Comparison of ENCODE assay signal across 1 cellular context in the genomic region with DNA sequence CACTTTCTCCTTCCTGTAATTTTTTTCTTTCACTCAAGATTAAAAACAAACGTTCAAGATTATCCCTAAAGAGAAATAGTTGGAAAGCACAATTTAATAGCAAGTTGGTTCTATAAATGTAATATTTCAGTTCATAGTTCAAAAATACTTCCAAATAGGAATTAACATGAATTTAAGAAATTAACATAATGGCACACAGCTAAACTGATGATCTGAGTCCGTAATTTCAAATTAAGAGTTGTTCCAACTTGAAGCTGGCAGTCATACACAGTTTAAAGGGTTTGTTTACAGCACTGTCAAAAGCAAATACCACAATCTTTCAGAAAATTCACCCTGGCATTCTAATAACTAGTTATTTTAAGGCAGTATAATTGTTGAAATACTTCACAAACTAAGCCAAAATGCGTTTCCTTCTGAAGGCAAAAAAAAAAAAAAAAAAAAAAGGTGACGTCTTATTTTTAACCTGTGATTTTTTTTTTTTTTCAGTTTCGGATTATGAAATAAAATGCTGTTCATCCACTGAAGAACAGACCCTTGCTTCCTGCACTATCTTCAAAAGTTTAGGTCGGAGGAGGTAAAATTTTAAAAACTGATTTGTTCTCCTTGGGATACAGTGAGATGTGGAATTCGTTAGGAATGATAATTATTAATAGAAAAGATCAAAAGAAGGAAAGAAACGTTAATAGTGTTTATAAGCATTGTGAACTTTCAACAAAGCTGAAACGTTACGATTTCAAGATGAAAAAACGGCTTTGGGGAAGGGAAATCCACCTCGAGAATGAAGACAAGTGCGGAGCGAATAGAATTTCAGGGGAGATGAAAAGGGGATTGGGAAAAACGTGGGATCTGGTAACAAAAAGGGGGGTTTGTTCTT.
TF ChIP-seq lines count a peak whose summit lies in the region.

No MANE protein-coding gene starts in this region.

TF ChIP-seq in SK-N-SH, 30 proteins besides CTCF, POLR2A, EP300 and RAD21 (continued from another document):
- TF ChIP-seq, protein P1, sequence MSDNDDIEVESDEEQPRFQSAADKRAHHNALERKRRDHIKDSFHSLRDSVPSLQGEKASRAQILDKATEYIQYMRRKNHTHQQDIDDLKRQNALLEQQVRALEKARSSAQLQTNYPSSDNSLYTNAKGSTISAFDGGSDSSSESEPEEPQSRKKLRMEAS (IDR thresholded peaks at IDR 0.05; ENCODE audit: low read depth): no peak
- TF ChIP-seq MEF2A (IDR thresholded peaks at IDR 0.05; ENCODE audit: borderline replicate concordance, low read depth) (no peak), TCF12 (IDR thresholded peaks at IDR 0.05) (no peak), YY1 (IDR thresholded peaks at IDR 0.05; ENCODE audit: low read depth) (no peak), NRF1 (IDR thresholded peaks at IDR 0.05; ENCODE audit: low read depth, low read length) (no peak)
- TF ChIP-seq, protein P2, sequence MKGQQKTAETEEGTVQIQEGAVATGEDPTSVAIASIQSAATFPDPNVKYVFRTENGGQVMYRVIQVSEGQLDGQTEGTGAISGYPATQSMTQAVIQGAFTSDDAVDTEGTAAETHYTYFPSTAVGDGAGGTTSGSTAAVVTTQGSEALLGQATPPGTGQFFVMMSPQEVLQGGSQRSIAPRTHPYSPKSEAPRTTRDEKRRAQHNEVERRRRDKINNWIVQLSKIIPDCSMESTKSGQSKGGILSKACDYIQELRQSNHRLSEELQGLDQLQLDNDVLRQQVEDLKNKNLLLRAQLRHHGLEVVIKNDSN (IDR thresholded peaks at IDR 0.05; ENCODE audit: borderline replicate concordance, low read depth): no peak
